7 cellular contexts compared by ENCODE assay signal in genomic region chr3:15361494-15362214, GRCh38. TPM values are rescaled to one million over a fixed set of nuclear protein-coding genes. Genes with fewer than 3 reads are reported as not detected.
DNase-seq lines count a peak whose midpoint lies in the region; ATAC-seq and TF ChIP-seq lines count a peak whose summit lies in the region.

No MANE protein-coding gene starts in this region.

- H3K27ac ChIP-seq in PC-3 (ENCODE audit: low read length) (no peak overlapping the region), skin epidermis (peak overlapping the region in 18 of 21 experiments; percentile 20 to 78 (median 54))

- no peaks in the 10 kb centered on the region for H3K9me3 Mint-ChIP-seq in endothelial cell (ENCODE audit: unreplicated experiment)

- TF ChIP-seq CTCF in PC-3 (conservative IDR thresholded peaks at IDR 0.05; ENCODE audit: low read depth, low read length) (no peak), endothelial cell (IDR thresholded peaks at IDR 0.05; ENCODE audit: unreplicated experiment) (no peak)

- no peaks in the 10 kb centered on the region for H3K9me3 ChIP-seq in PC-3 (ENCODE audit: low read length)

- no peak overlapping the region for H3K4me3 Mint-ChIP-seq in endothelial cell (ENCODE audit: unreplicated experiment)

- no peak overlapping the region for H3K9ac ChIP-seq in PC-3 (ENCODE audit: low read length)

- intact Hi-C loops in PC-3 (cut with micrococcal nuclease): no loop called here

- H3F3A ChIP-seq in PC-3 (ENCODE audit: low read length, unreplicated experiment): no peaks in the 10 kb centered on the region

- no peaks in the 10 kb centered on the region for H4K20me1 ChIP-seq in PC-3 (ENCODE audit: low read length)

- no peaks in the 10 kb centered on the region for H3K79me2 ChIP-seq in PC-3 (ENCODE audit: low read length)

- H3K27me3 Mint-ChIP-seq in endothelial cell (ENCODE audit: unreplicated experiment): peaks cover 4% of the 10 kb centered on the region

- CTCF ChIA-PET in PC-3 (lab: Charles Lee): interaction anchor here (0.5 to 0.7 kb wide), 2 partner anchors 90 to 93 kb away, joined by 3 read pairs; no protein-coding TSS in a partner anchor

- H3K4me2 ChIP-seq in PC-3 (ENCODE audit: low read length): 0 out of 2 replicates have a peak overlapping the region, but pooled peaks have one; percentile 2

- no peak overlapping the region for H3K27ac Mint-ChIP-seq in endothelial cell (ENCODE audit: unreplicated experiment)

- POLR2A ChIA-PET in PC-3 (lab: Charles Lee; ENCODE audit: unreplicated experiment): no interaction called here

- BruUV-seq in PC-3 (replicated peaks; lab: Mats Ljungman, UMichigan): no TSS peak

- no peaks in the 10 kb centered on the region for H3K36me3 Mint-ChIP-seq in endothelial cell (ENCODE audit: low read depth, unreplicated experiment)

- no peak overlapping the region for H3K4me3 ChIP-seq in PC-3 (ENCODE audit: low read length)
- H3K4me3 ChIP-seq in skin epidermis: no peak overlapping the region

- H2AFZ ChIP-seq in PC-3 (ENCODE audit: low read length): no peak overlapping the region; the same call in 1 of the 2 replicates

- peaks cover 13% of the 10 kb centered on the region for H3K4me1 ChIP-seq in PC-3 (ENCODE audit: insufficient read depth, low read length)

- no peaks in the 10 kb centered on the region for H3K9me2 ChIP-seq in PC-3 (replicated peaks; ENCODE audit: low read length)

- H3K36me3 ChIP-seq in PC-3 (ENCODE audit: low read depth, low read length): no peaks in the 10 kb centered on the region

- peak; percentile 13 for DNase-seq in PC-3
- DNase-seq in astrocyte of the hippocampus (ENCODE audit: low read depth, low spot score): peak; percentile 35
- no peak for DNase-seq in endothelial cell (ENCODE audit: low spot score)
- no peak for DNase-seq in HK-2 (ENCODE audit: unreplicated experiment)

- H3K27me3 ChIP-seq in PC-3 (ENCODE audit: low read length): no peaks in the 10 kb centered on the region

- H3K4me1 Mint-ChIP-seq in endothelial cell (ENCODE audit: unreplicated experiment): peaks cover 1% of the 10 kb centered on the region

- ATAC-seq in GM18907 (IDR thresholded peaks at IDR 0.05; ENCODE audit: unreplicated experiment): peak; percentile 84
- peak; percentile 76 for ATAC-seq in HG02852 (IDR thresholded peaks at IDR 0.05; ENCODE audit: unreplicated experiment)
- ATAC-seq in PC-3: no peak; the same call in 1 of the 2 replicates

RNA-seq across cellular contexts. Expression of gene SH3BP5, which starts 29.3 kb away (rescaled TPM):
- 21.2 and 23.0 TPM in 2 replicates for total RNA-seq in PC-3 (2014; rRNA removed)
- 41.1 TPM for total RNA-seq in endothelial cell (ENCODE audit: unreplicated experiment)

Comparison
In these comparisons a context has a peak if more than half of its experiments do, and no peak if none do; other contexts are left out.
1. DNase-seq: peak in PC-3 (single experiment) and astrocyte of the hippocampus (single experiment); none in endothelial cell (single experiment) and HK-2 (single experiment).